Comparison of ENCODE assay signal across 18 cellular contexts in the genomic region with DNA sequence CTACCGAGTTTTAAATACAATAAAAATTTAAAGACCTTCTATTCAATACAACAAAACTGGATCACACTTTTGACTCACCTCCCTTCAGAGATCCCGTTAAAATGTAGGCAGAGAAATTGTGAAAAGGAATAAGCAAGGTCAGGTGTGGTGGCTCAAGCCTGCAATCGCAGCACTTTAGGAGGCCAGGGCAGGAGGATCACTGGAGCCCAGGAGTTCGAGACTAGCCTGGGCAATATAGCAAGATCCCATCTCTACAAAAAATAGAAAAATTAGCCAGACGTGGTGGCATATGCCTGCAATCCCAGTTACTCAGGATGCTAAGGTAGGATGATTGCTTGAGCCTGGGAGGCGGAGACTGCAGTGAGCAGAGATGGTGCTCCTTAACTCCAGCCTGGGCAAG. TPM values are rescaled to one million over a fixed set of nuclear protein-coding genes. Genes with fewer than 3 reads are reported as not detected.
A peak's percentile ranks its signal among the peaks of the same experiment; 100 is the strongest.
DNase-seq lines count a peak whose midpoint lies in the region; ATAC-seq, FAIRE-seq and TF ChIP-seq lines count a peak whose summit lies in the region.
"Had no signal": no experiment of that assay in that cellular context is flagged by ENCODE, and none has a peak within 500 bp of the region (broad histone marks: within the 10 kb centered on the region; RNA-seq: fewer than 3 reads in every experiment).

No MANE protein-coding gene starts in this region.

- DNase-seq in WTC11 (ENCODE audit: low spot score), result no peak
- DNase-seq in H1 (ENCODE audit: low read depth in 1 of 2, low spot score in 2 of 2), result no peak
- no peak for DNase-seq in stimulated activated naive CD8-positive, alpha-beta T cell treated with anti-CD3 and anti-CD28 coated beads, Interleukin-15, Interleukin-2, amounts not matched to agents 100 U/mL and 50 U/mL, for 24 hours
- DNase-seq: C1 segment of cervical spinal cord; Calu3; CD4-positive, alpha-beta memory T cell; COR-L47; DMS53; DMS79 treated with DMSO at 0.1 percent for 48 hours had no signal

- no peak overlapping the region for H3K14ac ChIP-seq in H1 (ENCODE audit: insufficient read length)

- H4K91ac ChIP-seq in H1 (replicated peaks; ENCODE audit: insufficient read length, low read length), result no peak overlapping the region

- no peak overlapping the region for H2BK15ac ChIP-seq in H1 (ENCODE audit: low read length)

- no peak overlapping the region for H3K18ac ChIP-seq in H1 (ENCODE audit: extremely low read depth, low read length)

- no peaks in the 10 kb centered on the region for H3K9me3 ChIP-seq in H1 (ENCODE audit: insufficient read depth in 2 of 2, low read depth in 1 of 2, low read length in 1 of 2)
- H3K9me3 ChIP-seq: HAP-1 had no signal

- peaks cover 4% of the 10 kb centered on the region; the same call in 1 of the 2 replicates for H3K23me2 ChIP-seq in H1 (ENCODE audit: low read depth, low read length)

- WGBS in H1 (ENCODE audit: extremely low coverage in 1 of 2, insufficient coverage in 1 of 2, insufficient read length in 1 of 2, insufficient replicate concordance in 2 of 2, low coverage in 1 of 2, low lambda C conversion rate in 2 of 2, missing lambda C conversion rate in 1 of 2), 2 experiments, result 90% methylated on average over 6 of the region's 6 CpGs; no CpG with 5 or more reads in 1 of the 2 experiments

- no peak overlapping the region for H3K23ac ChIP-seq in H1 (ENCODE audit: insufficient read length)

- H4K8ac ChIP-seq in H1 (ENCODE audit: extremely low read depth, insufficient read depth, low read length), result no peak overlapping the region

- no peak overlapping the region for H3K4me2 ChIP-seq in H1 (ENCODE audit: insufficient read depth in 1 of 2, low read depth in 2 of 2, low read length in 2 of 2)
- H3K4me2 ChIP-seq: GM23338 had no signal

- no peak for TF ChIP-seq CTCF in WTC11 (IDR thresholded peaks at IDR 0.05)
- no peak for TF ChIP-seq CTCF in H1 (IDR thresholded peaks at IDR 0.05; ENCODE audit: control extremely low read depth in 1 of 3, insufficient read depth in 1 of 3, low read depth in 1 of 3, low read length in 3 of 3)

- H3K36me3 Mint-ChIP-seq in WTC11, result no peaks in the 10 kb centered on the region

- FAIRE-seq in H1 (lab: Jason Lieb, UNC), result no peak
- FAIRE-seq: GM12892, H54 had no signal

- H3K27me3 ChIP-seq in H1 (replicated peaks in 1 of 4; ENCODE audit: control insufficient read depth in 3 of 4, extremely low read depth in 1 of 4, insufficient read depth in 3 of 4, low read length in 3 of 4), result no peaks in the 10 kb centered on the region

- H2AFZ ChIP-seq in H1 (ENCODE audit: low read length), result no peak overlapping the region
- H2AFZ ChIP-seq: GM23338 had no signal

- ATAC-seq in WTC11, result no peak
- no peak for ATAC-seq in stimulated activated naive CD8-positive, alpha-beta T cell treated with anti-CD3 and anti-CD28 coated beads, Interleukin-15, Interleukin-2, amounts not matched to agents 100 U/mL and 50 U/mL, for 24 hours
- no peak for ATAC-seq in GM21576 (IDR thresholded peaks at IDR 0.05; ENCODE audit: unreplicated experiment)
- ATAC-seq: GM23338 had no signal

- H2AK5ac ChIP-seq in H1 (ENCODE audit: low read depth, low read length), result peak overlapping the region; percentile 49; the same call in 1 of the 2 replicates

- H3K27ac Mint-ChIP-seq in WTC11, result peak overlapping the region; percentile 65; the same call in 1 of the 2 replicates
- H3K27ac Mint-ChIP-seq: CD4-positive, alpha-beta memory T cell; GM23338 had no signal

- no peaks in the 10 kb centered on the region for H3K79me1 ChIP-seq in H1 (ENCODE audit: low read depth, low read length)

- no peak for TF ChIP-seq RAD21 in H1 (IDR thresholded peaks at IDR 0.05 in 1 of 2, conservative IDR thresholded peaks at IDR 0.05 in 1 of 2; ENCODE audit: low read depth in 2 of 2, low read length in 2 of 2)

- no peak overlapping the region for H3K27ac ChIP-seq in H1 (ENCODE audit: low read depth, low read length)

- H3K4me3 ChIP-seq in H1 (ENCODE audit: extremely low read depth in 1 of 4, insufficient read depth in 2 of 4, low read depth in 3 of 4, low read length in 4 of 4), result no peak overlapping the region
- H3K4me3 ChIP-seq: GM23338, HAP-1 had no signal

- H2BK120ac ChIP-seq in H1 (replicated peaks; ENCODE audit: low read depth, low read length), result no peak overlapping the region

- TF ChIP-seq POLR2A in H1 (IDR thresholded peaks at IDR 0.05; ENCODE audit: control extremely low read depth in 1 of 2, low read depth in 2 of 2, low read length in 2 of 2), result no peak

- H2BK20ac ChIP-seq in H1 (ENCODE audit: low read length), result no peak overlapping the region

- H3K4me3 Mint-ChIP-seq in WTC11, result no peak overlapping the region
- H3K4me3 Mint-ChIP-seq: GM23338 had no signal

- CTCF ChIA-PET in WTC11 (lab: Charles Lee) (interaction anchor here (2.4 to 3.5 kb wide), 4 partner anchors 11 to 48 kb away, joined by 19 to 91 read pairs (median 56); partner anchors contain the start of gene CHST6), H1 (lab: Charles Lee; ENCODE audit: partially characterized antibody) (interaction anchor here (1.0 to 13.8 kb wide), 14 partner anchors 9 to 318 kb away, joined by 3 to 203 read pairs (median 28); partner anchors contain the start of genes CHST5, CHST6, GABARAPL2 and TMEM170A)

- POLR2A ChIA-PET in WTC11 (lab: Charles Lee), result interaction anchor here (0.9 kb wide), 1 partner anchor 14 kb away, joined by 3 read pairs; no protein-coding TSS in a partner anchor
- POLR2A ChIA-PET in H1 (lab: Charles Lee; ENCODE audit: partially characterized antibody), result interaction anchor here (0.7 to 1.2 kb wide), 3 partner anchors 77 to 104 kb away, joined by 3 to 4 read pairs (median 3); partner anchors contain the start of gene ADAT1

- H2BK5ac ChIP-seq in H1 (ENCODE audit: low read depth, low read length), result no peak overlapping the region

- no peaks in the 10 kb centered on the region for H4K20me1 ChIP-seq in H1 (replicated peaks in 1 of 2; ENCODE audit: control insufficient read depth in 1 of 2, insufficient read depth in 2 of 2, low read length in 2 of 2)

- H3K4me1 Mint-ChIP-seq in WTC11, result peaks cover 16% of the 10 kb centered on the region

- no peaks in the 10 kb centered on the region for H3K79me2 ChIP-seq in H1 (ENCODE audit: control insufficient read depth in 1 of 2, insufficient read depth in 2 of 2, low read length in 2 of 2)

- no peaks in the 10 kb centered on the region for H3K9me3 Mint-ChIP-seq in WTC11
- H3K9me3 Mint-ChIP-seq: GM23338 had no signal

- peaks cover 0 to 6% (median 2%) of the 10 kb centered on the region in 4 experiments; a peak in 3 of 7 replicates for H3K4me1 ChIP-seq in H1 (replicated peaks in 1 of 4; ENCODE audit: control insufficient read depth in 3 of 4, insufficient read depth in 4 of 4, low read length in 3 of 4)
- H3K4me1 ChIP-seq: HAP-1 had no signal

- H4K5ac ChIP-seq in H1 (ENCODE audit: insufficient read length, low read depth, low read length), result no peak overlapping the region

- H3K36me3 ChIP-seq in H1 (ENCODE audit: control insufficient read depth in 2 of 4, insufficient read depth in 4 of 4, low read length in 3 of 4), result no peaks in the 10 kb centered on the region
- H3K36me3 ChIP-seq: HAP-1 had no signal

- no peak overlapping the region for H3K9ac ChIP-seq in H1 (replicated peaks in 1 of 4; ENCODE audit: extremely low read depth in 1 of 4, low read depth in 3 of 4, low read length in 3 of 4)

- H2BK12ac ChIP-seq in H1 (ENCODE audit: low read depth, low read length), result no peak overlapping the region

- H3K4ac ChIP-seq in H1 (replicated peaks; ENCODE audit: insufficient read length, low read depth, low read length), result no peak overlapping the region

- no peaks in the 10 kb centered on the region for H3K27me3 Mint-ChIP-seq in WTC11 (ENCODE audit: low read depth)
- H3K27me3 Mint-ChIP-seq: CD4-positive, alpha-beta memory T cell had no signal

- H3K56ac ChIP-seq in H1 (replicated peaks; ENCODE audit: insufficient read length, low read depth, low read length), result no peak overlapping the region

- TF ChIP-seq EP300 in H1 (IDR thresholded peaks at IDR 0.05; ENCODE audit: borderline replicate concordance in 1 of 2, low read depth in 2 of 2, low read length in 2 of 2), result no peak

RNA-seq across cellular contexts. Expression of gene CHST5, which starts 16.7 kb away (rescaled TPM):
- total RNA-seq in WTC11 (2021), result 0.71 to 0.89 TPM in 2 of 3 replicates, not detected in the other
- 0.13 and 0.15 TPM in 2 replicates for total RNA-seq in H1 (2021; fragmentation: NEBNext Ultra II Directional; extraction: Animal tissue kit (Norgen Biotek cat#: 25700))
- polyA plus RNA-seq in H1 (2011; rRNA removed), result 0.13 and 0.23 TPM in 2 replicates
- polyA plus RNA-seq in H1 (2011; cell fraction: cytosol; rRNA removed), result 0.08 TPM
- 0.66 TPM for polyA plus RNA-seq in H1 (2011; cell fraction: nucleus; rRNA removed)
- 0.23 to 0.52 TPM (median 0.40 TPM) in 3 of 4 replicates, not detected in the other for polyA plus RNA-seq in H1 (2012, experiment 1 of 2)
- not detected for polyA plus RNA-seq in H1 (2012, experiment 2 of 2)
- 0.06 TPM for polyA plus RNA-seq in H1 (2013, experiment 1 of 2)
- 0.13 TPM for polyA plus RNA-seq in H1 (2013, experiment 2 of 2)
- 0.32 and 0.41 TPM in 2 replicates for polyA minus RNA-seq in H1 (2011; rRNA and poly(A)+ RNA removed)
- polyA minus RNA-seq in H1 (2011; cell fraction: cytosol; rRNA and poly(A)+ RNA removed), result not detected
- 0.40 TPM for polyA minus RNA-seq in H1 (2011; cell fraction: nucleus; rRNA and poly(A)+ RNA removed)
- total RNA-seq: A172; CD4-positive, alpha-beta memory T cell; Daoy; G401; GM23338 had no signal
- polyA plus RNA-seq: BJ; CD4-positive, alpha-beta memory T cell; GM23338 had no signal

RNA-seq across cellular contexts. Expression of gene CHST6, which starts 23.9 kb away (rescaled TPM):
- total RNA-seq in WTC11 (2021), result 20.2 to 23.2 TPM (median 23.1 TPM) in 3 replicates
- 25.4 and 26.4 TPM in 2 replicates for total RNA-seq in H1 (2021; fragmentation: NEBNext Ultra II Directional; extraction: Animal tissue kit (Norgen Biotek cat#: 25700))
- 18.2 and 26.5 TPM in 2 replicates for polyA plus RNA-seq in H1 (2011; rRNA removed)
- polyA plus RNA-seq in H1 (2011; cell fraction: cytosol; rRNA removed), result 15.2 TPM
- polyA plus RNA-seq in H1 (2011; cell fraction: nucleus; rRNA removed), result 27.0 TPM
- 11.5 to 16.3 TPM (median 14.7 TPM) in 4 replicates for polyA plus RNA-seq in H1 (2012, experiment 1 of 2)
- polyA plus RNA-seq in H1 (2012, experiment 2 of 2), result 14.3 TPM
- 14.9 TPM for polyA plus RNA-seq in H1 (2013, experiment 1 of 2)
- 15.6 TPM for polyA plus RNA-seq in H1 (2013, experiment 2 of 2)
- 20.6 and 25.1 TPM in 2 replicates for polyA minus RNA-seq in H1 (2011; rRNA and poly(A)+ RNA removed)
- polyA minus RNA-seq in H1 (2011; cell fraction: cytosol; rRNA and poly(A)+ RNA removed), result 20.6 TPM
- polyA minus RNA-seq in H1 (2011; cell fraction: nucleus; rRNA and poly(A)+ RNA removed), result 18.2 TPM
- total RNA-seq: A172, G401 had no signal
- polyA plus RNA-seq: CD4-positive, alpha-beta memory T cell had no signal

RNA-seq across cellular contexts. Expression of gene TMEM231, which starts 36.9 kb away (rescaled TPM):
- 9.2 to 12.0 TPM (median 10.7 TPM) in 3 replicates for total RNA-seq in WTC11 (2021)
- total RNA-seq in H1 (2021; fragmentation: NEBNext Ultra II Directional; extraction: Animal tissue kit (Norgen Biotek cat#: 25700)), result 8.0 and 8.3 TPM in 2 replicates
- 26.7 and 37.6 TPM in 2 replicates for polyA plus RNA-seq in H1 (2011; rRNA removed)
- 22.6 TPM for polyA plus RNA-seq in H1 (2011; cell fraction: cytosol; rRNA removed)
- 26.1 TPM for polyA plus RNA-seq in H1 (2011; cell fraction: nucleus; rRNA removed)
- polyA plus RNA-seq in H1 (2012, experiment 1 of 2), result 6.4 to 11.0 TPM (median 8.7 TPM) in 4 replicates
- 5.9 TPM for polyA plus RNA-seq in H1 (2012, experiment 2 of 2)
- 13.7 TPM for polyA plus RNA-seq in H1 (2013, experiment 1 of 2)
- 16.0 TPM for polyA plus RNA-seq in H1 (2013, experiment 2 of 2)
- polyA minus RNA-seq in H1 (2011; rRNA and poly(A)+ RNA removed), result 36.4 and 54.6 TPM in 2 replicates
- polyA minus RNA-seq in H1 (2011; cell fraction: cytosol; rRNA and poly(A)+ RNA removed), result 17.5 TPM
- 7.9 TPM for polyA minus RNA-seq in H1 (2011; cell fraction: nucleus; rRNA and poly(A)+ RNA removed)

RNA-seq across cellular contexts. Expression of gene GABARAPL2, which starts 47.0 kb away (rescaled TPM):
- total RNA-seq in WTC11 (2021), result 60.8 to 63.7 TPM (median 62.7 TPM) in 3 replicates
- total RNA-seq in H1 (2021; fragmentation: NEBNext Ultra II Directional; extraction: Animal tissue kit (Norgen Biotek cat#: 25700)), result 67.4 and 71.3 TPM in 2 replicates
- polyA plus RNA-seq in H1 (2011; rRNA removed), result 38.1 and 65.8 TPM in 2 replicates
- polyA plus RNA-seq in H1 (2011; cell fraction: cytosol; rRNA removed), result 66.6 TPM
- 19.5 TPM for polyA plus RNA-seq in H1 (2011; cell fraction: nucleus; rRNA removed)
- 57.4 to 82.7 TPM (median 59.2 TPM) in 4 replicates for polyA plus RNA-seq in H1 (2012, experiment 1 of 2)
- polyA plus RNA-seq in H1 (2012, experiment 2 of 2), result 44.6 TPM
- polyA plus RNA-seq in H1 (2013, experiment 1 of 2), result 51.4 TPM
- 53.9 TPM for polyA plus RNA-seq in H1 (2013, experiment 2 of 2)
- 18.3 and 22.8 TPM in 2 replicates for polyA minus RNA-seq in H1 (2011; rRNA and poly(A)+ RNA removed)
- polyA minus RNA-seq in H1 (2011; cell fraction: cytosol; rRNA and poly(A)+ RNA removed), result 24.2 TPM
- 16.1 TPM for polyA minus RNA-seq in H1 (2011; cell fraction: nucleus; rRNA and poly(A)+ RNA removed)

RNA-seq across cellular contexts. Expression of gene TMEM170A, which starts 54.7 kb away (rescaled TPM):
- total RNA-seq in WTC11 (2021), result 45.6 to 53.4 TPM (median 52.0 TPM) in 3 replicates
- total RNA-seq in H1 (2021; fragmentation: NEBNext Ultra II Directional; extraction: Animal tissue kit (Norgen Biotek cat#: 25700)), result 52.8 and 56.6 TPM in 2 replicates
- polyA plus RNA-seq in H1 (2011; rRNA removed), result 21.1 and 22.9 TPM in 2 replicates
- polyA plus RNA-seq in H1 (2011; cell fraction: cytosol; rRNA removed), result 25.1 TPM
- 12.3 TPM for polyA plus RNA-seq in H1 (2011; cell fraction: nucleus; rRNA removed)
- 18.4 to 30.7 TPM (median 23.8 TPM) in 4 replicates for polyA plus RNA-seq in H1 (2012, experiment 1 of 2)
- polyA plus RNA-seq in H1 (2012, experiment 2 of 2), result 9.8 TPM
- polyA plus RNA-seq in H1 (2013, experiment 1 of 2), result 31.1 TPM
- 37.3 TPM for polyA plus RNA-seq in H1 (2013, experiment 2 of 2)
- polyA minus RNA-seq in H1 (2011; rRNA and poly(A)+ RNA removed), result 45.5 and 49.2 TPM in 2 replicates
- polyA minus RNA-seq in H1 (2011; cell fraction: cytosol; rRNA and poly(A)+ RNA removed), result 22.3 TPM
- 27.2 TPM for polyA minus RNA-seq in H1 (2011; cell fraction: nucleus; rRNA and poly(A)+ RNA removed)
